8 cellular contexts compared by ENCODE assay signal in genomic region chr9:135474915-135475314, GRCh38. TPM values are rescaled to one million over a fixed set of nuclear protein-coding genes. Genes with fewer than 3 reads are reported as not detected.
A peak's percentile ranks its signal among the peaks of the same experiment; 100 is the strongest.
DNase-seq lines count a peak whose midpoint lies in the region; ATAC-seq and TF ChIP-seq lines count a peak whose summit lies in the region.

No MANE protein-coding gene starts in this region.

- TF ChIP-seq CTCF in 22Rv1 (IDR thresholded peaks at IDR 0.05) (peak; percentile 44), foreskin fibroblast (IDR thresholded peaks at IDR 0.05; ENCODE audit: low read depth, low read length) (peak; percentile 38), gastrocnemius medialis (IDR thresholded peaks at IDR 0.05 in 4 of 5, conservative IDR thresholded peaks at IDR 0.05 in 1 of 5) (no peak)

- H3K9me3 ChIP-seq in gastrocnemius medialis = no peaks in the 10 kb centered on the region

- in situ Hi-C loops in gastrocnemius medialis (cut with MboI; ENCODE audit: low sequenced_read_pairs in 4 of 4) = no loop called here

- ATAC-seq in HG03432 (IDR thresholded peaks at IDR 0.05; ENCODE audit: unreplicated experiment) (no peak), HG02840 (IDR thresholded peaks at IDR 0.05; ENCODE audit: low FRiP score, unreplicated experiment) (no peak), GM21529 (IDR thresholded peaks at IDR 0.05; ENCODE audit: unreplicated experiment) (no peak), gastrocnemius medialis (no peak)

- H3K27me3 ChIP-seq in gastrocnemius medialis = peaks cover 19 to 28% (median 26%) of the 10 kb centered on the region in 3 donors

- H3K4me3 ChIP-seq in foreskin fibroblast (ENCODE audit: low read depth in 1 of 2, low read length in 2 of 2) (no peak overlapping the region), gastrocnemius medialis (no peak overlapping the region)

- no peaks in the 10 kb centered on the region for H3K36me3 ChIP-seq in gastrocnemius medialis

- intact Hi-C loops in gastrocnemius medialis (cut with DNase I; ENCODE audit: low total_unique reads) = no loop called here

- no peak for TF ChIP-seq POLR2A in gastrocnemius medialis (IDR thresholded peaks at IDR 0.05)

- DNase-seq in EH (ENCODE audit: low read depth) = peak; percentile 20
- peak; percentile 75 for DNase-seq in RPMI8226
- DNase-seq in foreskin fibroblast = peak; percentile 28 to 65
- DNase-seq in gastrocnemius medialis = no peak

- H3K27ac ChIP-seq in 22Rv1 (no peak overlapping the region), gastrocnemius medialis (no peak overlapping the region)

- H3K4me1 ChIP-seq in gastrocnemius medialis = no peaks in the 10 kb centered on the region

RNA-seq across cellular contexts. Expression of gene PPP1R26, which starts 4.7 kb away (rescaled TPM):
- total RNA-seq in gastrocnemius medialis = 1 to 10 TPM; 2.6 to 7.1 (median 5.1) TPM

RNA-seq across cellular contexts. Expression of gene MRPS2, which starts 25.6 kb away (rescaled TPM):
- 100 to 1,000 TPM in 1 of 4 donors, 10 to 100 TPM in 3; 48.8 to 108 (median 69.5) TPM for total RNA-seq in gastrocnemius medialis

RNA-seq across cellular contexts. Expression of gene LCN1, which starts 46.3 kb away (rescaled TPM):
- not detected for total RNA-seq in gastrocnemius medialis

Comparison
In these comparisons a context has a peak if more than half of its experiments do, and no peak if none do; other contexts are left out.
1. CTCF ChIP-seq: peak in 22Rv1 (single experiment) and foreskin fibroblast (single experiment); none in gastrocnemius medialis (0 of 5).
2. DNase-seq: peak in EH (single experiment), RPMI8226 (single experiment) and foreskin fibroblast (2 of 2); none in gastrocnemius medialis (0 of 2).